In genomic region chr18:8800876-8801262, GRCh38 we compare ENCODE assay signal across 2 cellular contexts.
TF ChIP-seq lines count a peak whose summit lies in the region.

No MANE protein-coding gene starts in this region.

TF ChIP-seq in HCT116, 20 proteins besides CTCF, POLR2A, EP300 and RAD21:
- TF ChIP-seq YY1 (IDR thresholded peaks at IDR 0.05; ENCODE audit: extremely low read depth, insufficient replicate concordance, low read depth, low read length) (no peak), ATF3 (IDR thresholded peaks at IDR 0.05) (no peak), CBX3 (IDR thresholded peaks at IDR 0.05; ENCODE audit: low read depth) (no peak), SP1 (IDR thresholded peaks at IDR 0.05; ENCODE audit: low read depth) (no peak), ZFX (IDR thresholded peaks at IDR 0.05) (no peak), SRF (IDR thresholded peaks at IDR 0.05; ENCODE audit: low read depth) (no peak), POLR2AphosphoS5 (IDR thresholded peaks at IDR 0.05; ENCODE audit: low read depth, low read length) (no peak), ZBTB33 (IDR thresholded peaks at IDR 0.05; ENCODE audit: extremely low read depth, insufficient replicate concordance, low read length) (no peak), ELF1 (IDR thresholded peaks at IDR 0.05; ENCODE audit: borderline replicate concordance, low read depth) (no peak), MAX (IDR thresholded peaks at IDR 0.05) (no peak), EZH2phosphoT487 (IDR thresholded peaks at IDR 0.05; ENCODE audit: borderline replicate concordance) (no peak), REST (IDR thresholded peaks at IDR 0.05; ENCODE audit: low read depth) (no peak), ZNF274 (IDR thresholded peaks at IDR 0.05; ENCODE audit: low read depth, low read length) (no peak), TCF7L2 (IDR thresholded peaks at IDR 0.05; ENCODE audit: borderline replicate concordance, extremely low read depth, insufficient read depth, insufficient read length) (no peak), CEBPB (IDR thresholded peaks at IDR 0.05; ENCODE audit: low read depth) (no peak), EZH2 (IDR thresholded peaks at IDR 0.05) (no peak), SIN3A (IDR thresholded peaks at IDR 0.05; ENCODE audit: low read depth) (no peak), EGR1 (IDR thresholded peaks at IDR 0.05; ENCODE audit: low read depth) (no peak)

TF ChIP-seq in K562, 482 proteins besides CTCF, POLR2A, EP300 and RAD21:
- TF ChIP-seq KDM2B (CRISPR knock-in tag; IDR thresholded peaks at IDR 0.05), result no peak
- no peak for TF ChIP-seq CSDE1 (IDR thresholded peaks at IDR 0.05)
- TF ChIP-seq ZBTB11 (CRISPR knock-in tag; IDR thresholded peaks at IDR 0.05), result no peak
- 0 out of 2 replicates have a peak, but pooled peaks have one; percentile 35 for TF ChIP-seq FOSL1 (tag; conservative IDR thresholded peaks at IDR 0.05)
- TF ChIP-seq CEBPZ (IDR thresholded peaks at IDR 0.05; ENCODE audit: borderline replicate concordance, low read depth, low read length), result no peak
TF ChIP-seq in K562: peak in this region for 1.
